ENCODE assay signal across 8 cellular contexts in the genomic region with DNA sequence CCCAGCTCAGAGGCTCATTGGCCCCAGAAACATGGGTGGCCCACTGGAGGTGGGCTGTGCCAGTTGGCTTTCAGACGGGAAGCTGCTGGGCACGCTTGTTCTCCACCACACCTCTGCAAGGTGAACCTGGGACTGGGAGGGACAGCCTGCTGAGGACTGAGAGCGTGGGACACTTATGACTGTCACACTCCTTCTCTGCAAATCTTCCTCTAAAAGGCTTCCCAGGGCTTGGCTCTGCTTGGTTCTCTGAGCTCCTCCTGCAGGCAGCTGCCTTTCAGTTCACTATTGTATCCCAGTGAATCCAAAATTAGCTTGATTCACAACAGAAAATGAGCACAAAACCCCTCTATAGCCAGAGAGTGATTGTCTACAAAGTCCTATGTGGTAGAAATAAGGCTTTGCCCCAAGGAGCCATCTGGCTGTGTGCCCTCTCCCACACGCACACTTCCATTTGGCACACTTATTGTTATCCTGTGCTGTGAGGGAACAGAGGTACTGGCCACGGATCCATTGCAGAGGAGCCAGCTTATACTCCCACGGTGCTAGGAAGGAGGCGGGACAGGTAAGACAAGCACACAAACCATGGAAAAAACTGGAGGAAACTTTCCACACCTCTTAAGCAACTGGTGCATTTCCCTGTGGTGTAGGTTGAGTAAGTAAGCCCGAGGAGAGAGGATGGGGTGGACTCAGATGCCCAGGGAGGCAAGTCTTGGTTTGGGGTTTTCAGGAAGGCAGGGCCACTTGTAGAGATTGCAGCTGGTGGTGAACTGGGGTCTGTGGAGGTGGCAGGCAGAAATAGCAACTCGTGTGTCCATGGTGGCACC. TPM values are rescaled to one million over a fixed set of nuclear protein-coding genes. Genes with fewer than 3 reads are reported as not detected.
A peak's percentile ranks its signal among the peaks of the same experiment; 100 is the strongest.
DNase-seq lines count a peak whose midpoint lies in the region; ATAC-seq and TF ChIP-seq lines count a peak whose summit lies in the region.

No MANE protein-coding gene starts in this region.

- peak overlapping the region; percentile 82 for H3K4me3 Mint-ChIP-seq in activated CD4-positive, alpha-beta T cell treated with anti-CD3 and anti-CD28 coated beads, Interleukin-2, amount 10 ng/mL, durations not matched to agents 24 days and 14 days

- intact Hi-C loops in activated CD4-positive, alpha-beta T cell treated with anti-CD3 and anti-CD28 coated beads, Interleukin-2, amount 10 ng/mL, durations not matched to agents 24 days and 14 days (cut with micrococcal nuclease), result loop anchor here (5.0 kb wide), 1 partner anchor 341 kb away; the partner anchor contains the start of gene ATP2B4
- intact Hi-C loops in tibial artery (cut with DNase I; ENCODE audit: low total_unique reads), result no loop called here

- peaks cover 2% of the 10 kb centered on the region for H3K36me3 Mint-ChIP-seq in activated CD4-positive, alpha-beta T cell treated with anti-CD3 and anti-CD28 coated beads, Interleukin-2, amount 10 ng/mL, durations not matched to agents 24 days and 14 days (ENCODE audit: low read depth)

- H3K27ac Mint-ChIP-seq in activated CD4-positive, alpha-beta T cell treated with anti-CD3 and anti-CD28 coated beads, Interleukin-2, amount 10 ng/mL, durations not matched to agents 24 days and 14 days, result peak overlapping the region; percentile 97

- no peak overlapping the region for H3K4me2 ChIP-seq in SK-N-SH

- POLR2A ChIA-PET in SK-N-SH (lab: Yijun Ruan, JAX), result no interaction called here

- no peak for TF ChIP-seq EP300 in SK-N-SH (IDR thresholded peaks at IDR 0.05; ENCODE audit: borderline replicate concordance in 1 of 2, low read depth in 1 of 2, low read length in 1 of 2)

- peaks cover 68% of the 10 kb centered on the region for H3K4me1 Mint-ChIP-seq in activated CD4-positive, alpha-beta T cell treated with anti-CD3 and anti-CD28 coated beads, Interleukin-2, amount 10 ng/mL, durations not matched to agents 24 days and 14 days

- no peaks in the 10 kb centered on the region for H3K9me2 ChIP-seq in SK-N-SH

- CTCF ChIA-PET in SK-N-SH (lab: Yijun Ruan, JAX), result interaction anchor here (0.6 to 31.2 kb wide), 7 partner anchors 10 to 199 kb away, joined by 3 to 817 read pairs (median 4); partner anchors contain the start of gene FMOD

- no peak overlapping the region for H3K4me3 ChIP-seq in mesodermal cell (ENCODE audit: extremely low read depth, insufficient read depth, low read length, poor library complexity, severe bottlenecking)
- H3K4me3 ChIP-seq in tibial artery, result no peak overlapping the region
- H3K4me3 ChIP-seq in SK-N-SH (ENCODE audit: low read depth in 2 of 2, low read length in 1 of 2), result no peak overlapping the region

- H3K79me2 ChIP-seq in SK-N-SH (ENCODE audit: insufficient read depth), result no peaks in the 10 kb centered on the region

- 57 to 88% methylated on average over 5 to 7 of the region's 9 CpGs for WGBS in mesodermal cell (ENCODE audit: insufficient coverage in 2 of 2), 2 experiments
- WGBS in SK-N-SH (ENCODE audit: low lambda C conversion rate), result 78% methylated on average over 9 of the region's 9 CpGs

- no peak overlapping the region for H2AFZ ChIP-seq in SK-N-SH (ENCODE audit: low read depth)

- no peaks in the 10 kb centered on the region for H3K9me3 Mint-ChIP-seq in activated CD4-positive, alpha-beta T cell treated with anti-CD3 and anti-CD28 coated beads, Interleukin-2, amount 10 ng/mL, durations not matched to agents 24 days and 14 days

- no peak overlapping the region for H3K9ac ChIP-seq in SK-N-SH

- peak; percentile 72 for DNase-seq in activated CD4-positive, alpha-beta T cell treated with anti-CD3 and anti-CD28 coated beads, Interleukin-2, amount 10 ng/mL, durations not matched to agents 24 days and 14 days
- no peak for DNase-seq in activated CD4-positive, alpha-beta T cell treated with anti-CD3 and anti-CD28 coated beads, Interleukin-2, amount 50 U/mL, for 4 hours
- DNase-seq in anterior cingulate cortex (lab: John Stamatoyannopoulos, UW) (peak in 33 of 58 donors; percentile 13 to 82 (median 49)), tibial artery (peak; percentile 59 to 80), EL (no peak), SK-N-SH (no peak)

- H4K20me1 ChIP-seq in SK-N-SH (ENCODE audit: insufficient read depth), result no peaks in the 10 kb centered on the region

- H3K9me3 ChIP-seq in mesodermal cell (ENCODE audit: control insufficient read depth, low read length), result no peaks in the 10 kb centered on the region
- H3K9me3 ChIP-seq in tibial artery, result no peaks in the 10 kb centered on the region
- H3K9me3 ChIP-seq in SK-N-SH, result no peaks in the 10 kb centered on the region

- H3K27me3 ChIP-seq in tibial artery, result no peaks in the 10 kb centered on the region
- H3K27me3 ChIP-seq in SK-N-SH (ENCODE audit: insufficient read depth), result 0 out of 2 replicates have a peak, but pooled peaks cover 4% of the 10 kb centered on the region

- no peak for ATAC-seq in HG02623 (IDR thresholded peaks at IDR 0.05; ENCODE audit: unreplicated experiment)

- H3K36me3 ChIP-seq in mesodermal cell (ENCODE audit: control insufficient read depth, insufficient read depth, low read length) (no peaks in the 10 kb centered on the region), tibial artery (no peaks in the 10 kb centered on the region), SK-N-SH (replicated peaks in 1 of 2; ENCODE audit: control insufficient read depth in 1 of 2, insufficient read depth in 2 of 2, low read length in 1 of 2) (no peaks in the 10 kb centered on the region)

- no peaks in the 10 kb centered on the region for H3F3A ChIP-seq in SK-N-SH (replicated peaks; ENCODE audit: insufficient read depth)

- TF ChIP-seq RAD21 in SK-N-SH (IDR thresholded peaks at IDR 0.05; ENCODE audit: low read length), result no peak

- H3K27ac ChIP-seq in mesodermal cell (ENCODE audit: low read depth, low read length, severe bottlenecking), result peak overlapping the region; percentile 92
- H3K27ac ChIP-seq in tibial artery, result peak overlapping the region; percentile 56 to 73
- no peak overlapping the region for H3K27ac ChIP-seq in SK-N-SH (ENCODE audit: low read depth in 2 of 2, low read length in 1 of 2)

- peaks cover 43% of the 10 kb centered on the region for H3K4me1 ChIP-seq in mesodermal cell (ENCODE audit: control insufficient read depth, insufficient read depth, low read length, poor library complexity, severe bottlenecking)
- H3K4me1 ChIP-seq in tibial artery, result peaks cover 0 to 51% (median 40%) of the 10 kb centered on the region in 4 donors
- H3K4me1 ChIP-seq in SK-N-SH (ENCODE audit: control insufficient read depth in 1 of 2, insufficient read depth in 2 of 2, low read depth in 1 of 2, low read length in 1 of 2), result peaks cover 0 to 42% of the 10 kb centered on the region in 2 experiments; a peak in 1 of 4 replicates

- H3K27me3 Mint-ChIP-seq in activated CD4-positive, alpha-beta T cell treated with anti-CD3 and anti-CD28 coated beads, Interleukin-2, amount 10 ng/mL, durations not matched to agents 24 days and 14 days, result peaks cover 2% of the 10 kb centered on the region

- TF ChIP-seq CTCF in tibial artery (IDR thresholded peaks at IDR 0.05) (no peak), SK-N-SH (IDR thresholded peaks at IDR 0.05) (no peak)

TF ChIP-seq in SK-N-SH, 30 proteins besides CTCF, POLR2A, EP300 and RAD21 (continues in another document):
- TF ChIP-seq JUND (IDR thresholded peaks at IDR 0.05) (no peak), FOXJ3 (CRISPR knock-in tag; IDR thresholded peaks at IDR 0.05) (no peak), REST (IDR thresholded peaks at IDR 0.05; ENCODE audit: low read depth, low read length) (no peak), ELF1 (IDR thresholded peaks at IDR 0.05) (no peak), MXI1 (IDR thresholded peaks at IDR 0.05; ENCODE audit: low read depth, low read length) (no peak), NRF1 (IDR thresholded peaks at IDR 0.05; ENCODE audit: low read depth, low read length) (no peak), SIN3A (IDR thresholded peaks at IDR 0.05; ENCODE audit: borderline replicate concordance, low read depth, low read length) (no peak), EZH2phosphoT487 (IDR thresholded peaks at IDR 0.05; ENCODE audit: borderline replicate concordance, low read depth) (no peak), RCOR1 (IDR thresholded peaks at IDR 0.05; ENCODE audit: low read length) (no peak)

RNA-seq across cellular contexts. Expression of gene BTG2, which starts 18.9 kb away (rescaled TPM):
- total RNA-seq in activated CD4-positive, alpha-beta T cell treated with anti-CD3 and anti-CD28 coated beads, Interleukin-2, amount 10 ng/mL, durations not matched to agents 24 days and 14 days, result 106 and 108 TPM in 2 replicates
- 55.1 TPM for polyA plus RNA-seq in mesodermal cell (2013, experiment 1 of 2)
- polyA plus RNA-seq in mesodermal cell (2013, experiment 2 of 2), result 43.4 TPM
- polyA plus RNA-seq in SK-N-SH (2012; rRNA removed), result 26.2 and 33.5 TPM in 2 replicates
- 19.1 and 24.9 TPM in 2 replicates for polyA plus RNA-seq in SK-N-SH (2012; cell fraction: cytosol; rRNA removed)
- polyA plus RNA-seq in SK-N-SH (2012; cell fraction: nucleus; rRNA removed), result 13.7 and 24.3 TPM in 2 replicates

RNA-seq across cellular contexts. Expression of gene CHIT1, which starts 56.9 kb away (rescaled TPM):
- total RNA-seq in activated CD4-positive, alpha-beta T cell treated with anti-CD3 and anti-CD28 coated beads, Interleukin-2, amount 10 ng/mL, durations not matched to agents 24 days and 14 days, result 0.21 and 0.70 TPM in 2 replicates
- polyA plus RNA-seq in mesodermal cell (2013, experiment 1 of 2), result not detected
- not detected for polyA plus RNA-seq in mesodermal cell (2013, experiment 2 of 2)
- polyA plus RNA-seq in SK-N-SH (2012; rRNA removed), result not detected in 2 replicates
- polyA plus RNA-seq in SK-N-SH (2012; cell fraction: cytosol; rRNA removed), result not detected in 2 replicates
- 0.01 TPM in 2 replicates for polyA plus RNA-seq in SK-N-SH (2012; cell fraction: nucleus; rRNA removed)

Comparison
In these comparisons a context has a peak if more than half of its experiments do, and no peak if none do; other contexts are left out.
1. DNase-seq: peak in activated CD4-positive, alpha-beta T cell treated with anti-CD3 and anti-CD28 coated beads, Interleukin-2, amount 10 ng/mL, durations not matched to agents 24 days and 14 days (single experiment), anterior cingulate cortex (33 of 58) and tibial artery (2 of 2); none in activated CD4-positive, alpha-beta T cell treated with anti-CD3 and anti-CD28 coated beads, Interleukin-2, amount 50 U/mL, for 4 hours (0 of 2), EL (single experiment) and SK-N-SH (single experiment).
2. H3K27ac ChIP-seq: peak in mesodermal cell (single experiment) and tibial artery (2 of 2); none in SK-N-SH (0 of 2).